2 cellular contexts compared by ENCODE assay signal in genomic region chr13:106101201-106101600, GRCh38.
TF ChIP-seq lines count a peak whose summit lies in the region.

No MANE protein-coding gene starts in this region.

TF ChIP-seq in GM23338, 12 proteins besides CTCF, POLR2A, EP300 and RAD21:
- no peak for TF ChIP-seq ETS1 (IDR thresholded peaks at IDR 0.05)
- TF ChIP-seq ZNF331 (CRISPR knock-in tag; IDR thresholded peaks at IDR 0.05; ENCODE audit: low read depth): no peak
- no peak for TF ChIP-seq JUNB (IDR thresholded peaks at IDR 0.05; ENCODE audit: unreplicated experiment)
- no peak for TF ChIP-seq ZNF114 (CRISPR knock-in tag; IDR thresholded peaks at IDR 0.05)
- TF ChIP-seq ZNF462 (CRISPR knock-in tag; IDR thresholded peaks at IDR 0.05): no peak
- no peak for TF ChIP-seq EZH2phosphoT487 (IDR thresholded peaks at IDR 0.05; ENCODE audit: unreplicated experiment)
- TF ChIP-seq NANOG (IDR thresholded peaks at IDR 0.05; ENCODE audit: borderline replicate concordance): no peak
- TF ChIP-seq CREB1 (CRISPR knock-in tag; IDR thresholded peaks at IDR 0.05; ENCODE audit: low read depth): no peak
- no peak for TF ChIP-seq REST (IDR thresholded peaks at IDR 0.05; ENCODE audit: unreplicated experiment)
- no peak for TF ChIP-seq STAT1 (IDR thresholded peaks at IDR 0.05; ENCODE audit: unreplicated experiment)
- TF ChIP-seq POLR2AphosphoS5 (IDR thresholded peaks at IDR 0.05; ENCODE audit: low read depth): no peak

TF ChIP-seq in H1, 55 proteins besides CTCF, POLR2A, EP300 and RAD21:
- TF ChIP-seq ASH2L (IDR thresholded peaks at IDR 0.05; ENCODE audit: low read length) (no peak), RXRA (IDR thresholded peaks at IDR 0.05; ENCODE audit: insufficient read depth, low read depth, low read length) (no peak), NRF1 (IDR thresholded peaks at IDR 0.05; ENCODE audit: low read depth, low read length) (no peak), CEBPB (IDR thresholded peaks at IDR 0.05; ENCODE audit: low read depth, low read length) (no peak)
TF ChIP-seq in H1: peak in this region for 0.
